9 cellular contexts compared by ENCODE assay signal in genomic region chr16:19223235-19223847, GRCh38. TPM values are rescaled to one million over a fixed set of nuclear protein-coding genes. Genes with fewer than 3 reads are reported as not detected.
A peak's percentile ranks its signal among the peaks of the same experiment; 100 is the strongest.
DNase-seq lines count a peak whose midpoint lies in the region; ATAC-seq and TF ChIP-seq lines count a peak whose summit lies in the region.
"Had no signal": no experiment of that assay in that cellular context is flagged by ENCODE, and none has a peak within 500 bp of the region (broad histone marks: within the 10 kb centered on the region; RNA-seq: fewer than 3 reads in every experiment).

No MANE protein-coding gene starts in this region.

- H3K4me1 ChIP-seq in right atrium auricular region: no peaks in the 10 kb centered on the region
- H3K4me1 ChIP-seq in iPS DF 6.9 (ENCODE audit: control insufficient read depth, insufficient read depth, low read length): no peaks in the 10 kb centered on the region; the same call in 1 of the 2 replicates
- H3K4me1 ChIP-seq in tibial nerve: no peaks in the 10 kb centered on the region

- H3K4me1 Mint-ChIP-seq in activated T-helper 1 cell treated with anti-CD3 and anti-CD28 coated beads, Interleukin-12 subunit alpha, Interleukin-12 subunit beta, Interleukin-2, Interleukin-4 antibody, amounts not matched to agents 30 ng/mL and 10 ng/mL and 1 ng/mL, durations not matched to agents 14 hours and 24 hours and 36 hours (ENCODE audit: low read depth): no peaks in the 10 kb centered on the region

- H3K36me3 Mint-ChIP-seq in activated T-helper 1 cell treated with anti-CD3 and anti-CD28 coated beads, Interleukin-12 subunit alpha, Interleukin-12 subunit beta, Interleukin-2, Interleukin-4 antibody, amounts not matched to agents 30 ng/mL and 10 ng/mL and 1 ng/mL, durations not matched to agents 14 hours and 24 hours and 36 hours (ENCODE audit: low read depth): no peaks in the 10 kb centered on the region

- DNase-seq in right atrium auricular region (ENCODE audit: low spot score): no peak
- no peak for DNase-seq in Right ventricle myocardium inferior (ENCODE audit: missing footprints)
- DNase-seq in T-helper 9 cell: peak; percentile 1
- peak; percentile 47 for DNase-seq in iPS DF 6.9 (ENCODE audit: low read depth, low spot score)
- DNase-seq in tibial nerve (ENCODE audit: low spot score in 2 of 2): peak; percentile 17 to 19
- no peak for DNase-seq in activated T-helper 1 cell treated with anti-CD3 and anti-CD28 coated beads, Interleukin-12 subunit alpha, Interleukin-12 subunit beta, Interleukin-2, Interleukin-4 antibody, amounts not matched to agents 30 ng/mL and 10 ng/mL and 1 ng/mL, durations not matched to agents 14 hours and 24 hours and 36 hours (ENCODE audit: low spot score)
- no peak for DNase-seq in SW480 (ENCODE audit: low spot score)

- H3K4me3 Mint-ChIP-seq in activated T-helper 1 cell treated with anti-CD3 and anti-CD28 coated beads, Interleukin-12 subunit alpha, Interleukin-12 subunit beta, Interleukin-2, Interleukin-4 antibody, amounts not matched to agents 30 ng/mL and 10 ng/mL and 1 ng/mL, durations not matched to agents 14 hours and 24 hours and 36 hours: no peak overlapping the region

- H3K4me3 ChIP-seq in right atrium auricular region (no peak overlapping the region), iPS DF 6.9 (ENCODE audit: low read length) (no peak overlapping the region), tibial nerve (no peak overlapping the region)

- intact Hi-C loops in Right ventricle myocardium inferior (cut with DNase I): no loop called here
- intact Hi-C loops in activated T-helper 1 cell treated with anti-CD3 and anti-CD28 coated beads, Interleukin-12 subunit alpha, Interleukin-12 subunit beta, Interleukin-2, Interleukin-4 antibody, amounts not matched to agents 30 ng/mL and 10 ng/mL and 1 ng/mL, durations not matched to agents 14 hours and 24 hours and 36 hours (cut with micrococcal nuclease): loop anchor here (1.0 kb wide), 2 partner anchors 152 to 279 kb away; no protein-coding TSS in a partner anchor

- H3K27ac ChIP-seq in right atrium auricular region: no peak overlapping the region
- H3K27ac ChIP-seq in iPS DF 6.9 (ENCODE audit: low read length): no peak overlapping the region
- H3K27ac ChIP-seq in tibial nerve: no peak overlapping the region
- H3K27ac ChIP-seq: epithelial cell of prostate had no signal

- no peak overlapping the region for H3K27ac Mint-ChIP-seq in activated T-helper 1 cell treated with anti-CD3 and anti-CD28 coated beads, Interleukin-12 subunit alpha, Interleukin-12 subunit beta, Interleukin-2, Interleukin-4 antibody, amounts not matched to agents 30 ng/mL and 10 ng/mL and 1 ng/mL, durations not matched to agents 14 hours and 24 hours and 36 hours

- H3K36me3 ChIP-seq in right atrium auricular region: peaks cover 8% of the 10 kb centered on the region
- H3K36me3 ChIP-seq in iPS DF 6.9 (ENCODE audit: control insufficient read depth, insufficient read depth, low read length): no peaks in the 10 kb centered on the region
- H3K36me3 ChIP-seq in tibial nerve: peaks cover 0 to 24% (median 0%) of the 10 kb centered on the region in 3 donors

- TF ChIP-seq POLR2A in tibial nerve (IDR thresholded peaks at IDR 0.05): no peak

- no peak for TF ChIP-seq EP300 in tibial nerve (IDR thresholded peaks at IDR 0.05)

- H3K27me3 Mint-ChIP-seq in activated T-helper 1 cell treated with anti-CD3 and anti-CD28 coated beads, Interleukin-12 subunit alpha, Interleukin-12 subunit beta, Interleukin-2, Interleukin-4 antibody, amounts not matched to agents 30 ng/mL and 10 ng/mL and 1 ng/mL, durations not matched to agents 14 hours and 24 hours and 36 hours (ENCODE audit: insufficient read depth): no peaks in the 10 kb centered on the region

- H3K9me3 Mint-ChIP-seq in activated T-helper 1 cell treated with anti-CD3 and anti-CD28 coated beads, Interleukin-12 subunit alpha, Interleukin-12 subunit beta, Interleukin-2, Interleukin-4 antibody, amounts not matched to agents 30 ng/mL and 10 ng/mL and 1 ng/mL, durations not matched to agents 14 hours and 24 hours and 36 hours: peaks cover 4% of the 10 kb centered on the region

- H3K27me3 ChIP-seq in right atrium auricular region: no peaks in the 10 kb centered on the region
- H3K27me3 ChIP-seq in iPS DF 6.9 (ENCODE audit: control insufficient read depth, insufficient read depth, low read length): no peaks in the 10 kb centered on the region
- H3K27me3 ChIP-seq in tibial nerve: no peaks in the 10 kb centered on the region

- WGBS in iPS DF 6.9 (ENCODE audit: insufficient coverage, insufficient read length): no CpG with 5 or more reads among the region's 7 CpGs
- 47 to 48% methylated on average over 7 of the region's 7 CpGs for WGBS in tibial nerve, 2 donors

- peaks cover 0 to 15% of the 10 kb centered on the region in 2 donors for H3K9me3 ChIP-seq in right atrium auricular region
- H3K9me3 ChIP-seq in iPS DF 6.9 (ENCODE audit: control insufficient read depth, insufficient read depth, low read length): no peaks in the 10 kb centered on the region
- peaks cover 0 to 24% (median 0%) of the 10 kb centered on the region in 4 donors for H3K9me3 ChIP-seq in tibial nerve

- peak; percentile 12 to 45 for TF ChIP-seq CTCF in right atrium auricular region (IDR thresholded peaks at IDR 0.05)
- peak in 1 of 5 experiments; percentile 33 for TF ChIP-seq CTCF in tibial nerve (IDR thresholded peaks at IDR 0.05)

- ATAC-seq in Right ventricle myocardium inferior (no peak), HG03280 (IDR thresholded peaks at IDR 0.05; ENCODE audit: unreplicated experiment) (no peak)

RNA-seq across cellular contexts. Expression of gene SYT17, which starts 55.3 kb away (rescaled TPM):
- total RNA-seq in right atrium auricular region (1 to 10 TPM in 1 of 2 donors, under 1 TPM in 1; 0.22 to 1.8 TPM), Right ventricle myocardium inferior (0.54 TPM), tibial nerve (10 to 100 TPM in 2 of 4 donors, 1 to 10 TPM in 2; 8.1 to 33.9 (median 12.7) TPM)
- total RNA-seq in activated T-helper 1 cell treated with anti-CD3 and anti-CD28 coated beads, Interleukin-12 subunit alpha, Interleukin-12 subunit beta, Interleukin-2, Interleukin-4 antibody, amounts not matched to agents 30 ng/mL and 10 ng/mL and 1 ng/mL, durations not matched to agents 14 hours and 24 hours and 36 hours: 0.37 and 0.54 TPM in 2 replicates

Comparison
In these comparisons a context has a peak if more than half of its experiments do, and no peak if none do; other contexts are left out.
1. DNase-seq: peak in T-helper 9 cell (single experiment), iPS DF 6.9 (single experiment) and tibial nerve (2 of 2); none in right atrium auricular region (single experiment), Right ventricle myocardium inferior (single experiment), activated T-helper 1 cell treated with anti-CD3 and anti-CD28 coated beads, Interleukin-12 subunit alpha, Interleukin-12 subunit beta, Interleukin-2, Interleukin-4 antibody, amounts not matched to agents 30 ng/mL and 10 ng/mL and 1 ng/mL, durations not matched to agents 14 hours and 24 hours and 36 hours (single experiment) and SW480 (single experiment).